15 cellular contexts compared by ENCODE assay signal in genomic region chr10:12180221-12180974, GRCh38. TPM values are rescaled to one million over a fixed set of nuclear protein-coding genes. Genes with fewer than 3 reads are reported as not detected.
DNase-seq lines count a peak whose midpoint lies in the region; ATAC-seq, FAIRE-seq and TF ChIP-seq lines count a peak whose summit lies in the region.
"Had no signal": no experiment of that assay in that cellular context is flagged by ENCODE, and none has a peak within 500 bp of the region (broad histone marks: within the 10 kb centered on the region; RNA-seq: fewer than 3 reads in every experiment).

No MANE protein-coding gene starts in this region.

- H3K27ac Mint-ChIP-seq in activated T-helper 1 cell treated with anti-CD3 and anti-CD28 coated beads, Interleukin-12 subunit alpha, Interleukin-12 subunit beta, Interleukin-2, Interleukin-4 antibody, amounts not matched to agents 30 ng/mL and 10 ng/mL and 1 ng/mL, durations not matched to agents 14 hours and 24 hours and 36 hours: peak overlapping the region; percentile 26
- H3K27ac Mint-ChIP-seq: type B pancreatic cell had no signal

- H3K4me2 ChIP-seq in A549: no peak overlapping the region

- FAIRE-seq in A549 (lab: Jason Lieb, UNC) (no peak), GM12891 (lab: Jason Lieb, UNC) (peak; percentile 50)
- FAIRE-seq: frontal cortex, islet of Langerhans had no signal

- no peak for TF ChIP-seq RAD21 in A549 (conservative IDR thresholded peaks at IDR 0.05 in 1 of 2, IDR thresholded peaks at IDR 0.05 in 1 of 2)

- no peaks in the 10 kb centered on the region for H3K27me3 Mint-ChIP-seq in activated T-helper 1 cell treated with anti-CD3 and anti-CD28 coated beads, Interleukin-12 subunit alpha, Interleukin-12 subunit beta, Interleukin-2, Interleukin-4 antibody, amounts not matched to agents 30 ng/mL and 10 ng/mL and 1 ng/mL, durations not matched to agents 14 hours and 24 hours and 36 hours (ENCODE audit: insufficient read depth)
- H3K27me3 Mint-ChIP-seq: type B pancreatic cell had no signal

- intact Hi-C loops in activated T-helper 1 cell treated with anti-CD3 and anti-CD28 coated beads, Interleukin-12 subunit alpha, Interleukin-12 subunit beta, Interleukin-2, Interleukin-4 antibody, amounts not matched to agents 30 ng/mL and 10 ng/mL and 1 ng/mL, durations not matched to agents 14 hours and 24 hours and 36 hours (cut with micrococcal nuclease): no loop called here
- intact Hi-C loops in upper lobe of right lung (cut with DNase I): no loop called here

- H3K27me3 ChIP-seq in iPS-18a (ENCODE audit: control insufficient read depth, insufficient read depth, low read length) (no peaks in the 10 kb centered on the region), upper lobe of right lung (no peaks in the 10 kb centered on the region)
- H3K27me3 ChIP-seq: body of pancreas had no signal

- ATAC-seq in A549 (peak; percentile 50 to 55; a peak in 4 of 6 replicates), upper lobe of right lung (no peak)
- ATAC-seq: body of pancreas had no signal

- 90% methylated on average over 9 of the region's 9 CpGs for WGBS in A549 (ENCODE audit: missing lambda C conversion rate)

- no peak overlapping the region for H3K4me3 Mint-ChIP-seq in activated T-helper 1 cell treated with anti-CD3 and anti-CD28 coated beads, Interleukin-12 subunit alpha, Interleukin-12 subunit beta, Interleukin-2, Interleukin-4 antibody, amounts not matched to agents 30 ng/mL and 10 ng/mL and 1 ng/mL, durations not matched to agents 14 hours and 24 hours and 36 hours
- H3K4me3 Mint-ChIP-seq: activated T-cell treated with anti-CD3 and anti-CD28 coated beads, Interleukin-2, amount 50 U/mL, for 4 hours; type B pancreatic cell had no signal

- H3K4me1 Mint-ChIP-seq in activated T-helper 1 cell treated with anti-CD3 and anti-CD28 coated beads, Interleukin-12 subunit alpha, Interleukin-12 subunit beta, Interleukin-2, Interleukin-4 antibody, amounts not matched to agents 30 ng/mL and 10 ng/mL and 1 ng/mL, durations not matched to agents 14 hours and 24 hours and 36 hours (ENCODE audit: low read depth): peaks cover 36% of the 10 kb centered on the region

- H3K4me1 ChIP-seq in A549: no peaks in the 10 kb centered on the region
- peaks cover 14% of the 10 kb centered on the region for H3K4me1 ChIP-seq in iPS-18a (ENCODE audit: control insufficient read depth, low read depth, low read length)
- H3K4me1 ChIP-seq in upper lobe of right lung: no peaks in the 10 kb centered on the region
- H3K4me1 ChIP-seq: body of pancreas had no signal

- peak overlapping the region; percentile 24 for H3K9ac ChIP-seq in iPS-18a (ENCODE audit: low read length)

- TF ChIP-seq EP300 in A549 (IDR thresholded peaks at IDR 0.05): no peak

- TF ChIP-seq CTCF in A549 (IDR thresholded peaks at IDR 0.05): no peak
- no peak for TF ChIP-seq CTCF in upper lobe of right lung (IDR thresholded peaks at IDR 0.05)

- no peak for TF ChIP-seq POLR2A in A549 (IDR thresholded peaks at IDR 0.05; ENCODE audit: low read length)
- no peak for TF ChIP-seq POLR2A in GM12891 (IDR thresholded peaks at IDR 0.05; ENCODE audit: low read depth, low read length)

- H3K36me3 ChIP-seq in iPS-18a (ENCODE audit: control insufficient read depth, low read depth, low read length): peaks cover 48% of the 10 kb centered on the region
- H3K36me3 ChIP-seq in upper lobe of right lung: peaks cover 91% of the 10 kb centered on the region

- H3K9me3 Mint-ChIP-seq in activated T-helper 1 cell treated with anti-CD3 and anti-CD28 coated beads, Interleukin-12 subunit alpha, Interleukin-12 subunit beta, Interleukin-2, Interleukin-4 antibody, amounts not matched to agents 30 ng/mL and 10 ng/mL and 1 ng/mL, durations not matched to agents 14 hours and 24 hours and 36 hours: no peaks in the 10 kb centered on the region
- H3K9me3 Mint-ChIP-seq: activated T-cell treated with anti-CD3 and anti-CD28 coated beads, Interleukin-2, amount 50 U/mL, for 4 hours; type B pancreatic cell had no signal

- CTCF ChIA-PET in A549 (lab: Yijun Ruan, JAX): interaction anchor here (0.7 kb wide), 1 partner anchor 557 kb away, joined by 3 read pairs; no protein-coding TSS in a partner anchor

- H3K4me3 ChIP-seq in A549 (no peak overlapping the region), iPS-18a (ENCODE audit: low read length) (peak overlapping the region; percentile 4), upper lobe of right lung (no peak overlapping the region)
- H3K4me3 ChIP-seq: body of pancreas had no signal

- no peak for DNase-seq in A549 (ENCODE audit: low read depth in 1 of 2, low spot score in 1 of 2)
- no peak for DNase-seq in GM12891 (ENCODE audit: insufficient read length, low spot score)
- no peak for DNase-seq in activated T-helper 1 cell treated with anti-CD3 and anti-CD28 coated beads, Interleukin-12 subunit alpha, Interleukin-12 subunit beta, Interleukin-2, Interleukin-4 antibody, amounts not matched to agents 30 ng/mL and 10 ng/mL and 1 ng/mL, durations not matched to agents 14 hours and 24 hours and 36 hours (ENCODE audit: low spot score)
- DNase-seq in NK-92 (lab: John Stamatoyannopoulos, UW; ENCODE audit: unreplicated experiment): no peak
- DNase-seq in stimulated activated naive CD4-positive, alpha-beta T cell treated with Interleukin-2 at 50 U/mL for 16 hours (lab: John Stamatoyannopoulos, UW): no peak
- DNase-seq in AG08395 (ENCODE audit: low spot score): no peak
- DNase-seq in upper lobe of right lung: no peak
- DNase-seq: activated T-cell treated with anti-CD3 and anti-CD28 coated beads, Interleukin-2, amount 50 U/mL, for 4 hours; body of pancreas; DMS79; NCI-H1048 had no signal

- POLR2A ChIA-PET in A549 (lab: Yijun Ruan, JAX): no interaction called here

- H3K9me3 ChIP-seq in A549 (no peaks in the 10 kb centered on the region), iPS-18a (ENCODE audit: control insufficient read depth, low read depth, low read length) (no peaks in the 10 kb centered on the region), upper lobe of right lung (no peaks in the 10 kb centered on the region)
- H3K9me3 ChIP-seq: body of pancreas had no signal

- H3K36me3 Mint-ChIP-seq in activated T-helper 1 cell treated with anti-CD3 and anti-CD28 coated beads, Interleukin-12 subunit alpha, Interleukin-12 subunit beta, Interleukin-2, Interleukin-4 antibody, amounts not matched to agents 30 ng/mL and 10 ng/mL and 1 ng/mL, durations not matched to agents 14 hours and 24 hours and 36 hours (ENCODE audit: low read depth): peaks cover 52% of the 10 kb centered on the region
- H3K36me3 Mint-ChIP-seq: type B pancreatic cell had no signal

- H3K27ac ChIP-seq in A549 (no peak overlapping the region), iPS-18a (ENCODE audit: low read length) (peak overlapping the region; percentile 66), upper lobe of right lung (no peak overlapping the region)
- H3K27ac ChIP-seq: body of pancreas had no signal

TF ChIP-seq in A549, 52 proteins besides CTCF, POLR2A, EP300 and RAD21 (continues in another document):
- no peak for TF ChIP-seq ZNF302 (CRISPR knock-in tag; IDR thresholded peaks at IDR 0.05)
- TF ChIP-seq SMC3 (IDR thresholded peaks at IDR 0.05): no peak
- no peak for TF ChIP-seq ESRRA (IDR thresholded peaks at IDR 0.05; ENCODE audit: borderline replicate concordance, low read length)
- no peak for TF ChIP-seq TFCP2L1 (CRISPR knock-in tag; IDR thresholded peaks at IDR 0.05)

TF ChIP-seq in GM12891, 5 proteins besides CTCF, POLR2A, EP300 and RAD21:
- TF ChIP-seq PAX5 (IDR thresholded peaks at IDR 0.05; ENCODE audit: insufficient read depth, low read length, severe bottlenecking) (no peak), POLR2AphosphoS5 (IDR thresholded peaks at IDR 0.05; ENCODE audit: low read depth, low read length) (no peak), TAF1 (IDR thresholded peaks at IDR 0.05; ENCODE audit: low read depth, low read length) (no peak), POU2F2 (IDR thresholded peaks at IDR 0.05; ENCODE audit: low read depth, low read length) (no peak), SPI1 (IDR thresholded peaks at IDR 0.05; ENCODE audit: low read depth, low read length) (no peak)

RNA-seq across cellular contexts. Expression of gene NUDT5, which starts 15.3 kb away (rescaled TPM):
- 146 and 158 TPM in 2 replicates for polyA plus RNA-seq in A549 (2011; rRNA removed)
- 103 and 114 TPM in 2 replicates for polyA plus RNA-seq in A549 (2012; cell fraction: cytosol; rRNA removed)
- polyA plus RNA-seq in A549 (2012; cell fraction: nucleus; rRNA removed): 44.3 and 81.7 TPM in 2 replicates
- polyA plus RNA-seq in A549 (2017; fragmentation: RNase III; extraction: RNeasy Plus Mini Kit Qiagen cat#74134 plus additional on column Dnase treatment): 190 to 213 TPM (median 191 TPM) in 3 replicates
- polyA minus RNA-seq in A549 (2011; rRNA and poly(A)+ RNA removed): 53.0 and 54.0 TPM in 2 replicates
- 113 TPM for polyA plus RNA-seq in GM12891 (2012; ENCODE audit: low read depth, missing spikeins)
- 121 and 131 TPM in 2 replicates for total RNA-seq in activated T-helper 1 cell treated with anti-CD3 and anti-CD28 coated beads, Interleukin-12 subunit alpha, Interleukin-12 subunit beta, Interleukin-2, Interleukin-4 antibody, amounts not matched to agents 30 ng/mL and 10 ng/mL and 1 ng/mL, durations not matched to agents 14 hours and 24 hours and 36 hours
- total RNA-seq in upper lobe of right lung: 49.9 TPM

RNA-seq across cellular contexts. Expression of gene CDC123, which starts 15.6 kb away (rescaled TPM):
- polyA plus RNA-seq in A549 (2011; rRNA removed) (164 and 193 TPM in 2 replicates), A549 (2017; fragmentation: RNase III; extraction: RNeasy Plus Mini Kit Qiagen cat#74134 plus additional on column Dnase treatment) (192 to 196 TPM (median 195 TPM) in 3 replicates)
- 134 and 146 TPM in 2 replicates for polyA plus RNA-seq in A549 (2012; cell fraction: cytosol; rRNA removed)
- polyA plus RNA-seq in A549 (2012; cell fraction: nucleus; rRNA removed): 52.2 and 53.9 TPM in 2 replicates
- 281 and 294 TPM in 2 replicates for polyA minus RNA-seq in A549 (2011; rRNA and poly(A)+ RNA removed)
- 105 TPM for polyA plus RNA-seq in GM12891 (2012; ENCODE audit: low read depth, missing spikeins)
- total RNA-seq in activated T-helper 1 cell treated with anti-CD3 and anti-CD28 coated beads, Interleukin-12 subunit alpha, Interleukin-12 subunit beta, Interleukin-2, Interleukin-4 antibody, amounts not matched to agents 30 ng/mL and 10 ng/mL and 1 ng/mL, durations not matched to agents 14 hours and 24 hours and 36 hours: 190 and 191 TPM in 2 replicates
- total RNA-seq in upper lobe of right lung: 44.3 TPM

RNA-seq across cellular contexts. Expression of gene SEC61A2, which starts 50.9 kb away (rescaled TPM):
- polyA plus RNA-seq in A549 (2011; rRNA removed): 17.8 and 23.2 TPM in 2 replicates
- 8.0 and 9.6 TPM in 2 replicates for polyA plus RNA-seq in A549 (2012; cell fraction: cytosol; rRNA removed)
- 15.9 and 34.6 TPM in 2 replicates for polyA plus RNA-seq in A549 (2012; cell fraction: nucleus; rRNA removed)
- polyA plus RNA-seq in A549 (2017; fragmentation: RNase III; extraction: RNeasy Plus Mini Kit Qiagen cat#74134 plus additional on column Dnase treatment): 16.5 to 17.5 TPM (median 17.3 TPM) in 3 replicates
- 9.5 and 10.3 TPM in 2 replicates for polyA minus RNA-seq in A549 (2011; rRNA and poly(A)+ RNA removed)
- 8.8 TPM for polyA plus RNA-seq in GM12891 (2012; ENCODE audit: low read depth, missing spikeins)
- 21.9 and 22.1 TPM in 2 replicates for total RNA-seq in activated T-helper 1 cell treated with anti-CD3 and anti-CD28 coated beads, Interleukin-12 subunit alpha, Interleukin-12 subunit beta, Interleukin-2, Interleukin-4 antibody, amounts not matched to agents 30 ng/mL and 10 ng/mL and 1 ng/mL, durations not matched to agents 14 hours and 24 hours and 36 hours
- 3.9 TPM for total RNA-seq in upper lobe of right lung
